In genomic region chr16:70702624-70703023, GRCh38 we compare ENCODE assay signal across 11 cellular contexts. TPM values are rescaled to one million over a fixed set of nuclear protein-coding genes. Genes with fewer than 3 reads are reported as not detected.
DNase-seq lines count a peak whose midpoint lies in the region; ATAC-seq, FAIRE-seq and TF ChIP-seq lines count a peak whose summit lies in the region.
"Had no signal": no experiment of that assay in that cellular context is flagged by ENCODE, and none has a peak within 500 bp of the region (broad histone marks: within the 10 kb centered on the region; RNA-seq: fewer than 3 reads in every experiment).

No MANE protein-coding gene starts in this region.

- no peaks in the 10 kb centered on the region for H3K23me2 ChIP-seq in H1 (ENCODE audit: low read depth, low read length)

- H4K91ac ChIP-seq in H1 (replicated peaks; ENCODE audit: insufficient read length, low read length) = no peak overlapping the region
- no peak overlapping the region for H4K91ac ChIP-seq in neuronal stem cell (ENCODE audit: low read depth, low read length, poor library complexity)

- peaks cover 0 to 6% of the 10 kb centered on the region in 2 experiments for H4K20me1 ChIP-seq in H1 (replicated peaks in 1 of 2; ENCODE audit: control insufficient read depth in 1 of 2, insufficient read depth in 2 of 2, low read length in 2 of 2)

- H2BK12ac ChIP-seq in H1 (ENCODE audit: low read depth, low read length) = 0 out of 2 replicates have a peak overlapping the region, but pooled peaks have one; percentile 9
- H2BK12ac ChIP-seq in neuronal stem cell (ENCODE audit: low read length) = no peak overlapping the region

- no peak overlapping the region for H2BK20ac ChIP-seq in H1 (ENCODE audit: low read length)

- DNase-seq in cardiac muscle cell (ENCODE audit: low read depth in 1 of 2, low spot score in 1 of 2) = no peak
- no peak for DNase-seq in left ventricle myocardium superior
- no peak for DNase-seq in H1 (ENCODE audit: low read depth in 1 of 2, low spot score in 2 of 2)
- no peak for DNase-seq in neuronal stem cell (ENCODE audit: low spot score)
- no peak for DNase-seq in uterus
- DNase-seq in activated CD8-positive, alpha-beta memory T cell treated with anti-CD3 and anti-CD28 coated beads, Interleukin-2, amount 50 U/mL, for 48 hours = no peak
- no peak for DNase-seq in NCI-H2029 (lab: John Stamatoyannopoulos, UW)

- H2AFZ ChIP-seq in H1 (ENCODE audit: low read length) (no peak overlapping the region), neuronal stem cell (ENCODE audit: low read length) (no peak overlapping the region)

- H2BK5ac ChIP-seq in H1 (ENCODE audit: low read depth, low read length) = no peak overlapping the region
- H2BK5ac ChIP-seq in neuronal stem cell (ENCODE audit: low read length) = no peak overlapping the region

- no peak overlapping the region for H4K5ac ChIP-seq in H1 (ENCODE audit: insufficient read length, low read depth, low read length)

- H3K36me3 ChIP-seq in cardiac muscle cell = no peaks in the 10 kb centered on the region
- no peaks in the 10 kb centered on the region; a peak in 1 of 8 replicates for H3K36me3 ChIP-seq in H1 (ENCODE audit: control insufficient read depth in 2 of 4, insufficient read depth in 4 of 4, low read length in 3 of 4)
- peaks cover 3 to 12% of the 10 kb centered on the region in 2 donors for H3K36me3 ChIP-seq in neuronal stem cell (replicated peaks in 1 of 2; ENCODE audit: control insufficient read depth in 2 of 2, insufficient read depth in 2 of 2, low read length in 2 of 2)
- H3K36me3 ChIP-seq in uterus = no peaks in the 10 kb centered on the region

- H3K4me2 ChIP-seq in H1 (ENCODE audit: insufficient read depth in 1 of 2, low read depth in 2 of 2, low read length in 2 of 2) = no peak overlapping the region
- H3K4me2 ChIP-seq in neuronal stem cell (ENCODE audit: insufficient read depth, low read length, poor library complexity, severe bottlenecking) = no peak overlapping the region

- H2AK5ac ChIP-seq in H1 (ENCODE audit: low read depth, low read length) (no peak overlapping the region), neuronal stem cell (ENCODE audit: low read depth, low read length) (peak overlapping the region; percentile 88)

- H2BK120ac ChIP-seq in H1 (replicated peaks; ENCODE audit: low read depth, low read length) (no peak overlapping the region), neuronal stem cell (ENCODE audit: low read depth, low read length) (no peak overlapping the region)

- peaks cover 2% of the 10 kb centered on the region; the same call in 1 of the 2 replicates for H3K79me1 ChIP-seq in H1 (ENCODE audit: low read depth, low read length)
- peaks cover 3% of the 10 kb centered on the region for H3K79me1 ChIP-seq in neuronal stem cell (ENCODE audit: low read depth, low read length)

- POLR2A ChIA-PET in H1 (lab: Charles Lee; ENCODE audit: partially characterized antibody) = interaction anchor here (1.0 to 1.5 kb wide), 3 partner anchors 10 to 16 kb away, joined by 3 to 5 read pairs (median 4); no protein-coding TSS in a partner anchor

- H3K14ac ChIP-seq in H1 (ENCODE audit: insufficient read length) (no peak overlapping the region), neuronal stem cell (ENCODE audit: low read length) (no peak overlapping the region)

- ATAC-seq in left ventricle myocardium superior (no peak), GM18861 (IDR thresholded peaks at IDR 0.05; ENCODE audit: unreplicated experiment) (no peak)

- H3K18ac ChIP-seq in H1 (ENCODE audit: extremely low read depth, low read length) (no peak overlapping the region), neuronal stem cell (ENCODE audit: low read length) (peak overlapping the region; percentile 28)

- TF ChIP-seq RAD21 in H1 (IDR thresholded peaks at IDR 0.05 in 1 of 2, conservative IDR thresholded peaks at IDR 0.05 in 1 of 2; ENCODE audit: low read depth in 2 of 2, low read length in 2 of 2) = no peak

- WGBS in H1 (ENCODE audit: extremely low coverage in 1 of 2, insufficient coverage in 1 of 2, insufficient read length in 1 of 2, insufficient replicate concordance in 2 of 2, low coverage in 1 of 2, low lambda C conversion rate in 2 of 2, missing lambda C conversion rate in 1 of 2), 2 experiments = 80% methylated on average over 8 of the region's 8 CpGs; no CpG with 5 or more reads in 1 of the 2 experiments
- WGBS in neuronal stem cell (ENCODE audit: extremely low coverage in 2 of 2, insufficient read length in 2 of 2, insufficient replicate concordance in 1 of 2), 2 donors = no CpG with 5 or more reads among the region's 8 CpGs

- H3K27ac ChIP-seq in cardiac muscle cell = peak overlapping the region; percentile 79
- no peak overlapping the region for H3K27ac ChIP-seq in H1 (ENCODE audit: low read depth, low read length)
- no peak overlapping the region for H3K27ac ChIP-seq in neuronal stem cell (replicated peaks; ENCODE audit: low read length)
- H3K27ac ChIP-seq in uterus = peak overlapping the region; percentile 94 to 96

- H3K9ac ChIP-seq in H1 (replicated peaks in 1 of 4; ENCODE audit: extremely low read depth in 1 of 4, low read depth in 3 of 4, low read length in 3 of 4) (no peak overlapping the region), neuronal stem cell (ENCODE audit: low read depth, low read length, poor library complexity) (peak overlapping the region; percentile 6)

- intact Hi-C loops in left ventricle myocardium superior (cut with micrococcal nuclease) (no loop called here), uterus (cut with DNase I; ENCODE audit: low total_unique reads) (no loop called here)

- TF ChIP-seq CTCF in cardiac muscle cell (IDR thresholded peaks at IDR 0.05; ENCODE audit: low read depth, low read length) = no peak
- no peak for TF ChIP-seq CTCF in H1 (IDR thresholded peaks at IDR 0.05; ENCODE audit: control extremely low read depth in 1 of 3, insufficient read depth in 1 of 3, low read depth in 1 of 3, low read length in 3 of 3)
- no peak for TF ChIP-seq CTCF in uterus (IDR thresholded peaks at IDR 0.05)

- H3K4ac ChIP-seq in H1 (replicated peaks; ENCODE audit: insufficient read length, low read depth, low read length) (no peak overlapping the region), neuronal stem cell (ENCODE audit: low read length) (no peak overlapping the region)

- no peak overlapping the region for H4K8ac ChIP-seq in H1 (ENCODE audit: extremely low read depth, insufficient read depth, low read length)
- no peak overlapping the region for H4K8ac ChIP-seq in neuronal stem cell (ENCODE audit: low read depth, low read length)

- no peak for TF ChIP-seq POLR2A in H1 (IDR thresholded peaks at IDR 0.05; ENCODE audit: control extremely low read depth in 1 of 2, low read depth in 2 of 2, low read length in 2 of 2)
- no peak for TF ChIP-seq POLR2A in uterus (IDR thresholded peaks at IDR 0.05)

- H3K9me3 ChIP-seq in cardiac muscle cell (ENCODE audit: low read depth) (no peaks in the 10 kb centered on the region), H1 (ENCODE audit: insufficient read depth in 2 of 2, low read depth in 1 of 2, low read length in 1 of 2) (no peaks in the 10 kb centered on the region), neuronal stem cell (replicated peaks in 1 of 2; ENCODE audit: control insufficient read depth in 2 of 2, insufficient read depth in 1 of 2, low read depth in 1 of 2, low read length in 2 of 2) (peaks cover 0 to 8% of the 10 kb centered on the region in 2 donors), uterus (no peaks in the 10 kb centered on the region)

- H3K27me3 ChIP-seq in cardiac muscle cell (no peaks in the 10 kb centered on the region), H1 (replicated peaks in 1 of 4; ENCODE audit: control insufficient read depth in 3 of 4, extremely low read depth in 1 of 4, insufficient read depth in 3 of 4, low read length in 3 of 4) (no peaks in the 10 kb centered on the region), neuronal stem cell (ENCODE audit: control insufficient read depth in 3 of 3, insufficient read depth in 3 of 3, low read depth in 1 of 3, low read length in 3 of 3) (no peaks in the 10 kb centered on the region), uterus (no peaks in the 10 kb centered on the region)

- no peak for TF ChIP-seq EP300 in H1 (IDR thresholded peaks at IDR 0.05; ENCODE audit: borderline replicate concordance in 1 of 2, low read depth in 2 of 2, low read length in 2 of 2)

- H3K23ac ChIP-seq in H1 (ENCODE audit: insufficient read length) (no peak overlapping the region), neuronal stem cell (ENCODE audit: low read depth, low read length, poor library complexity) (no peak overlapping the region)

- H3K56ac ChIP-seq in H1 (replicated peaks; ENCODE audit: insufficient read length, low read depth, low read length) = no peak overlapping the region

- H3K4me3 ChIP-seq in cardiac muscle cell (no peak overlapping the region), H1 (ENCODE audit: extremely low read depth in 1 of 4, insufficient read depth in 2 of 4, low read depth in 3 of 4, low read length in 4 of 4) (no peak overlapping the region), neuronal stem cell (ENCODE audit: low read length in 2 of 2) (no peak overlapping the region), uterus (no peak overlapping the region)

- CTCF ChIA-PET in H1 (lab: Charles Lee; ENCODE audit: partially characterized antibody) = interaction anchor here (0.6 to 2.5 kb wide), 12 partner anchors 9 to 75 kb away, joined by 3 to 15 read pairs (median 6); no protein-coding TSS in a partner anchor

- H2BK15ac ChIP-seq in H1 (ENCODE audit: low read length) = no peak overlapping the region
- no peak overlapping the region for H2BK15ac ChIP-seq in neuronal stem cell (ENCODE audit: low read length)

- FAIRE-seq in H1 (lab: Jason Lieb, UNC) = no peak
- FAIRE-seq: GM19239, TTC549 had no signal

- H3K79me2 ChIP-seq in H1 (ENCODE audit: control insufficient read depth in 1 of 2, insufficient read depth in 2 of 2, low read length in 2 of 2) = no peaks in the 10 kb centered on the region

- H3K4me1 ChIP-seq in cardiac muscle cell (ENCODE audit: low read depth) (peaks cover 46% of the 10 kb centered on the region), H1 (replicated peaks in 1 of 4; ENCODE audit: control insufficient read depth in 3 of 4, insufficient read depth in 4 of 4, low read length in 3 of 4) (peaks cover 0 to 13% (median 9%) of the 10 kb centered on the region in 4 experiments; a peak in 5 of 7 replicates), neuronal stem cell (ENCODE audit: control insufficient read depth in 2 of 2, insufficient read depth in 1 of 2, low read depth in 1 of 2, low read length in 2 of 2) (peaks cover 14 to 24% of the 10 kb centered on the region in 2 donors), uterus (peaks cover 19 to 22% of the 10 kb centered on the region in 2 donors)

RNA-seq across cellular contexts. Expression of gene MTSS2, which starts 16.8 kb away (rescaled TPM):
- total RNA-seq in cardiac muscle cell = 47.2 and 82.3 TPM in 2 replicates
- 12.4 and 22.7 TPM in 2 replicates for polyA plus RNA-seq in cardiac muscle cell
- total RNA-seq in left ventricle myocardium superior = 101 TPM
- 34.2 and 36.7 TPM in 2 replicates for total RNA-seq in H1 (2021; fragmentation: NEBNext Ultra II Directional; extraction: Animal tissue kit (Norgen Biotek cat#: 25700))
- 23.3 and 33.8 TPM in 2 replicates for polyA plus RNA-seq in H1 (2011; rRNA removed)
- polyA plus RNA-seq in H1 (2011; cell fraction: cytosol; rRNA removed) = 26.1 TPM
- polyA plus RNA-seq in H1 (2011; cell fraction: nucleus; rRNA removed) = 34.8 TPM
- 22.4 to 38.9 TPM (median 37.5 TPM) in 4 replicates for polyA plus RNA-seq in H1 (2012, experiment 1 of 2)
- 14.0 TPM for polyA plus RNA-seq in H1 (2012, experiment 2 of 2)
- 32.8 TPM for polyA plus RNA-seq in H1 (2013, experiment 1 of 2)
- 34.0 TPM for polyA plus RNA-seq in H1 (2013, experiment 2 of 2)
- 13.3 and 15.3 TPM in 2 replicates for polyA minus RNA-seq in H1 (2011; rRNA and poly(A)+ RNA removed)
- 23.2 TPM for polyA minus RNA-seq in H1 (2011; cell fraction: cytosol; rRNA and poly(A)+ RNA removed)
- polyA minus RNA-seq in H1 (2011; cell fraction: nucleus; rRNA and poly(A)+ RNA removed) = 18.2 TPM
- 45.9 TPM for polyA plus RNA-seq in neuronal stem cell (2013, experiment 1 of 2)
- polyA plus RNA-seq in neuronal stem cell (2013, experiment 2 of 2) = 48.5 TPM
- 100 to 1,000 TPM in 1 of 4 donors, 10 to 100 TPM in 3; 11.2 to 142 (median 18.2) TPM for total RNA-seq in uterus

RNA-seq across cellular contexts. Expression of gene IL34, which starts 56.3 kb away (rescaled TPM):
- total RNA-seq in cardiac muscle cell (not detected in 2 replicates), left ventricle myocardium superior (1.5 TPM), uterus (1 to 10 TPM in 3 of 4 donors, not detected in 1; 3.3 to 9.4 (median 9.0) TPM)
- polyA plus RNA-seq in cardiac muscle cell (0.10 TPM in 1 of 2 replicates, not detected in the other), H1 (2011; rRNA removed) (5.6 and 8.0 TPM in 2 replicates)
- total RNA-seq in H1 (2021; fragmentation: NEBNext Ultra II Directional; extraction: Animal tissue kit (Norgen Biotek cat#: 25700)) = 4.0 and 4.6 TPM in 2 replicates
- polyA plus RNA-seq in H1 (2011; cell fraction: cytosol; rRNA removed) = 6.7 TPM
- polyA plus RNA-seq in H1 (2011; cell fraction: nucleus; rRNA removed) = 9.0 TPM
- 4.6 to 6.5 TPM (median 5.2 TPM) in 4 replicates for polyA plus RNA-seq in H1 (2012, experiment 1 of 2)
- polyA plus RNA-seq in H1 (2012, experiment 2 of 2) = 3.3 TPM
- polyA plus RNA-seq in H1 (2013, experiment 1 of 2) = 2.7 TPM
- polyA plus RNA-seq in H1 (2013, experiment 2 of 2) = 3.3 TPM
- 1.7 and 2.2 TPM in 2 replicates for polyA minus RNA-seq in H1 (2011; rRNA and poly(A)+ RNA removed)
- 4.3 TPM for polyA minus RNA-seq in H1 (2011; cell fraction: cytosol; rRNA and poly(A)+ RNA removed)
- 1.5 TPM for polyA minus RNA-seq in H1 (2011; cell fraction: nucleus; rRNA and poly(A)+ RNA removed)
- polyA plus RNA-seq in neuronal stem cell (2013, experiment 1 of 2) = not detected
- polyA plus RNA-seq in neuronal stem cell (2013, experiment 2 of 2) = 0.03 TPM
- total RNA-seq: B cell had no signal

Comparison
In these comparisons a context has a peak if more than half of its experiments do, and no peak if none do; other contexts are left out.
1. H3K27ac ChIP-seq: peak in cardiac muscle cell (single experiment) and uterus (2 of 2); none in H1 (single experiment) and neuronal stem cell (single experiment).